ENCODE assay signal across 9 cellular contexts in genomic region chr14:33938131-33938949, GRCh38. TPM values are rescaled to one million over a fixed set of nuclear protein-coding genes. Genes with fewer than 3 reads are reported as not detected.
DNase-seq lines count a peak whose midpoint lies in the region; ATAC-seq and TF ChIP-seq lines count a peak whose summit lies in the region.
"Had no signal": no experiment of that assay in that cellular context is flagged by ENCODE, and none has a peak within 500 bp of the region (broad histone marks: within the 10 kb centered on the region; RNA-seq: fewer than 3 reads in every experiment).

No MANE protein-coding gene starts in this region.

- no peaks in the 10 kb centered on the region for H3K36me3 ChIP-seq in ascending aorta

- no peaks in the 10 kb centered on the region for H3K9me3 Mint-ChIP-seq in activated naive CD4-positive, alpha-beta T cell treated with anti-CD3 and anti-CD28 coated beads, Interleukin-2, amount 50 U/mL, for 72 hours
- H3K9me3 Mint-ChIP-seq: activated naive CD4-positive, alpha-beta T cell treated with anti-CD3 and anti-CD28 coated beads, Interleukin-2, amount 50 U/mL, for 24 hours had no signal

- peak; percentile 70 for DNase-seq in G401 (ENCODE audit: low spot score)
- DNase-seq in NCI-H187 treated with DMSO at 0.1 percent for 48 hours (lab: John Stamatoyannopoulos, UW), result peak; percentile 32
- DNase-seq in ascending aorta (ENCODE audit: low spot score in 2 of 2), result peak; percentile 29 to 76
- DNase-seq in islet precursor cell, result peak; percentile 91
- DNase-seq in activated naive CD4-positive, alpha-beta T cell treated with anti-CD3 and anti-CD28 coated beads, Interleukin-2, amount 50 U/mL, for 72 hours (ENCODE audit: low spot score in 2 of 2), result no peak

- H3K4me3 ChIP-seq in ascending aorta, result peak overlapping the region in 1 of 2 donors; percentile 46

- H3K27ac ChIP-seq in ascending aorta (peak overlapping the region; percentile 42 to 73), temporal lobe (ENCODE audit: low read depth, low read length) (peak overlapping the region; percentile 51)

- in situ Hi-C loops in G401 (cut with HindIII; ENCODE audit: low sequenced_read_pairs), result no loop called here

- ATAC-seq in GM18858 (IDR thresholded peaks at IDR 0.05; ENCODE audit: unreplicated experiment), result no peak
- no peak for ATAC-seq in activated naive CD4-positive, alpha-beta T cell treated with anti-CD3 and anti-CD28 coated beads, Interleukin-2, amount 50 U/mL, for 72 hours
- no peak for ATAC-seq in GM18873 (IDR thresholded peaks at IDR 0.05; ENCODE audit: low FRiP score, unreplicated experiment)

- no peaks in the 10 kb centered on the region for H3K27me3 ChIP-seq in ascending aorta

- no peaks in the 10 kb centered on the region for H3K36me3 Mint-ChIP-seq in activated naive CD4-positive, alpha-beta T cell treated with anti-CD3 and anti-CD28 coated beads, Interleukin-2, amount 50 U/mL, for 72 hours
- H3K36me3 Mint-ChIP-seq: activated naive CD4-positive, alpha-beta T cell treated with anti-CD3 and anti-CD28 coated beads, Interleukin-2, amount 50 U/mL, for 24 hours had no signal

- intact Hi-C loops in ascending aorta (cut with DNase I), result loop anchor here (2.0 kb wide), 1 partner anchor 14 kb away; no protein-coding TSS in a partner anchor

- H3K9me3 ChIP-seq in ascending aorta, result no peaks in the 10 kb centered on the region

- peaks cover 0 to 19% of the 10 kb centered on the region in 2 donors for H3K4me1 ChIP-seq in ascending aorta

- H3K27ac Mint-ChIP-seq in activated naive CD4-positive, alpha-beta T cell treated with anti-CD3 and anti-CD28 coated beads, Interleukin-2, amount 50 U/mL, for 72 hours, result no peak overlapping the region
- H3K27ac Mint-ChIP-seq: activated naive CD4-positive, alpha-beta T cell treated with anti-CD3 and anti-CD28 coated beads, Interleukin-2, amount 50 U/mL, for 24 hours had no signal

- TF ChIP-seq CTCF in ascending aorta (IDR thresholded peaks at IDR 0.05), result no peak

RNA-seq across cellular contexts. Expression of gene EGLN3, which starts 12.5 kb away (rescaled TPM):
- 3.9 and 4.8 TPM in 2 replicates for total RNA-seq in G401 (2014; rRNA removed; shearing (Covaris generic))
- total RNA-seq in ascending aorta (5.9 TPM), temporal lobe (9.6 TPM)
- total RNA-seq in activated naive CD4-positive, alpha-beta T cell treated with anti-CD3 and anti-CD28 coated beads, Interleukin-2, amount 50 U/mL, for 72 hours, result 1 to 10 TPM in 1 of 2 donors, under 1 TPM in 1; 0.34 to 8.3 TPM

Comparison
In these comparisons a context has a peak if more than half of its experiments do, and no peak if none do; other contexts are left out.
1. DNase-seq: peak in G401 (single experiment), NCI-H187 treated with DMSO at 0.1 percent for 48 hours (single experiment), ascending aorta (2 of 2) and islet precursor cell (single experiment); none in activated naive CD4-positive, alpha-beta T cell treated with anti-CD3 and anti-CD28 coated beads, Interleukin-2, amount 50 U/mL, for 72 hours (0 of 2).